Comparison of ENCODE assay signal across 23 cellular contexts in the genomic region with DNA sequence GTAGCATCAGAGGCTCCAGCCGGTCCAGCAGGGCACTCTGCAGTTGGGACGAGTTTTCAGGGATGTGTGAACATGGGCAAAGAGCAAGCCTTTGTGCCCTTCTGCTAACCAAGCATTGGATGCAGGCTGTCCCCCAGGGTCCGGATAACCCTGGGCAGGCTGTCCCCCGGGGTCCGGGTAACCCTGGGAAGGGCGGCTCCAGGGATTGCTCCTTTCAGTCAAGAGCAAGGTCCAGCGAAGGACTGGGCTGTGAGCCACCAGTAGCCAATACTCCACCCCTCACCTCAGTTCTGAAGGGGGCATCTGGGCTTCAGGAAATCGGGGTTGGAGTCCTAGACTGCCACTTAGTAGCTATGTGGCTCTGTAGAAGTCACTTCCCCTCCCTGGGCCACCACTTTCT.
DNase-seq lines count a peak whose midpoint lies in the region; ATAC-seq, FAIRE-seq and TF ChIP-seq lines count a peak whose summit lies in the region.
"Had no signal": no experiment of that assay in that cellular context is flagged by ENCODE, and none has a peak within 500 bp of the region (broad histone marks: within the 10 kb centered on the region; RNA-seq: fewer than 3 reads in every experiment).

No MANE protein-coding gene starts in this region.

- no peaks in the 10 kb centered on the region for H3K23me2 ChIP-seq in H1 (ENCODE audit: low read depth, low read length)

- no peaks in the 10 kb centered on the region for H3K9me3 ChIP-seq in mammary epithelial cell (replicated peaks; ENCODE audit: insufficient read depth, low read length)
- no peaks in the 10 kb centered on the region for H3K9me3 ChIP-seq in breast epithelium
- H3K9me3 ChIP-seq in IMR-90 (ENCODE audit: control insufficient read depth, insufficient read depth, low read length) = no peaks in the 10 kb centered on the region
- H3K9me3 ChIP-seq in H1 (ENCODE audit: insufficient read depth in 2 of 2, low read depth in 1 of 2, low read length in 1 of 2) = peaks cover 0 to 3% of the 10 kb centered on the region in 2 experiments; a peak in 1 of 4 replicates
- H3K9me3 ChIP-seq in neuronal stem cell (replicated peaks in 1 of 2; ENCODE audit: control insufficient read depth in 2 of 2, insufficient read depth in 1 of 2, low read depth in 1 of 2, low read length in 2 of 2) = no peaks in the 10 kb centered on the region
- H3K9me3 ChIP-seq: A549; BLaER1 treated with 17β-estradiol and CSF1 and Interleukin-3, amounts not matched to agents 10 nM and 100 nM had no signal

- H3K79me1 ChIP-seq in IMR-90 (ENCODE audit: low read depth in 1 of 2, low read length in 2 of 2) = no peaks in the 10 kb centered on the region
- H3K79me1 ChIP-seq in H1 (ENCODE audit: low read depth, low read length) = no peaks in the 10 kb centered on the region; the same call in 1 of the 2 replicates
- H3K79me1 ChIP-seq in neuronal stem cell (ENCODE audit: low read depth, low read length) = no peaks in the 10 kb centered on the region

- H2AK5ac ChIP-seq in IMR-90 (ENCODE audit: low read depth, low read length) = no peak overlapping the region
- H2AK5ac ChIP-seq in H1 (ENCODE audit: low read depth, low read length) = no peak overlapping the region
- H2AK5ac ChIP-seq in neuronal stem cell (ENCODE audit: low read depth, low read length) = no peak overlapping the region

- H2BK120ac ChIP-seq in IMR-90 (ENCODE audit: low read depth, low read length) (0 out of 2 replicates have a peak overlapping the region, but pooled peaks have one; percentile 53), H1 (replicated peaks; ENCODE audit: low read depth, low read length) (no peak overlapping the region), neuronal stem cell (ENCODE audit: low read depth, low read length) (no peak overlapping the region)

- TF ChIP-seq CTCF in mammary epithelial cell (conservative IDR thresholded peaks at IDR 0.05 in 1 of 2, IDR thresholded peaks at IDR 0.05 in 1 of 2; ENCODE audit: extremely low read depth in 1 of 2, insufficient read depth in 1 of 2, low read depth in 1 of 2, low read length in 2 of 2) (no peak), breast epithelium (IDR thresholded peaks at IDR 0.05) (no peak), IMR-90 (conservative IDR thresholded peaks at IDR 0.05; ENCODE audit: low read depth, low read length) (no peak), H1 (IDR thresholded peaks at IDR 0.05; ENCODE audit: control extremely low read depth in 1 of 3, insufficient read depth in 1 of 3, low read depth in 1 of 3, low read length in 3 of 3) (no peak)

- ATAC-seq in IMR-90 (ENCODE audit: low read depth) (no peak), HG03135 (IDR thresholded peaks at IDR 0.05; ENCODE audit: unreplicated experiment) (no peak)
- ATAC-seq: A549; CD8-positive, alpha-beta T cell had no signal

- BruUV-seq in mammary epithelial cell (replicated peaks; lab: Mats Ljungman, UMichigan) = no TSS peak
- BruUV-seq in IMR-90 (replicated peaks; lab: Mats Ljungman, UMichigan) = no TSS peak

- DNase-seq in mammary epithelial cell (no peak), breast epithelium (ENCODE audit: low spot score in 2 of 2) (no peak), IMR-90 (no peak), H1 (ENCODE audit: low read depth in 1 of 2, low spot score in 2 of 2) (no peak), neuronal stem cell (ENCODE audit: low spot score) (no peak), germinal center (ENCODE audit: low spot score) (no peak), HuH-7 (ENCODE audit: low spot score) (no peak)
- DNase-seq: AML-193; Caco-2; Calu3; CD4-positive, alpha-beta T cell; CD8-positive, alpha-beta T cell; DMS79 treated with DMSO at 0.1 percent for 48 hours; GF-D8 had no signal

- peak overlapping the region; percentile 33 for H2AFZ ChIP-seq in mammary epithelial cell (ENCODE audit: low read depth, low read length)
- H2AFZ ChIP-seq in IMR-90 (replicated peaks; ENCODE audit: low read length, poor library complexity) = no peak overlapping the region
- no peak overlapping the region for H2AFZ ChIP-seq in H1 (ENCODE audit: low read length)
- H2AFZ ChIP-seq in neuronal stem cell (ENCODE audit: low read length) = no peak overlapping the region

- no peak for FAIRE-seq in H1 (lab: Jason Lieb, UNC)
- FAIRE-seq: A549, D721Med, G401.6, GM12891, GM19239 had no signal

- H3K27ac ChIP-seq in mammary epithelial cell (ENCODE audit: insufficient read depth, low read depth, low read length) = no peak overlapping the region
- H3K27ac ChIP-seq in breast epithelium = no peak overlapping the region
- H3K27ac ChIP-seq in IMR-90 (ENCODE audit: insufficient read depth, low read length) = no peak overlapping the region
- no peak overlapping the region for H3K27ac ChIP-seq in H1 (ENCODE audit: low read depth, low read length)
- H3K27ac ChIP-seq in neuronal stem cell (replicated peaks; ENCODE audit: low read length) = no peak overlapping the region
- H3K27ac ChIP-seq: 22Rv1; A549; BLaER1 treated with 17β-estradiol and CSF1 and Interleukin-3, amounts not matched to agents 10 nM and 100 nM; C4-2B had no signal

- H3K9me1 ChIP-seq in IMR-90 (ENCODE audit: insufficient read depth, low read length) = no peaks in the 10 kb centered on the region

- in situ Hi-C loops in mammary epithelial cell (cut with MboI; ENCODE audit: low sequenced_read_pairs in 2 of 2) = no loop called here
- in situ Hi-C loops in IMR-90 (cut with MboI; ENCODE audit: low sequenced_read_pairs) = no loop called here

- H3K4me2 ChIP-seq in mammary epithelial cell (ENCODE audit: insufficient read depth, low read depth, low read length) (no peak overlapping the region), IMR-90 (ENCODE audit: low read depth, low read length) (no peak overlapping the region), H1 (ENCODE audit: insufficient read depth in 1 of 2, low read depth in 2 of 2, low read length in 2 of 2) (no peak overlapping the region), neuronal stem cell (ENCODE audit: insufficient read depth, low read length, poor library complexity, severe bottlenecking) (no peak overlapping the region)
- H3K4me2 ChIP-seq: A549; BLaER1 treated with 17β-estradiol and CSF1 and Interleukin-3, amounts not matched to agents 10 nM and 100 nM had no signal

- H2BK15ac ChIP-seq in IMR-90 (ENCODE audit: low read depth, low read length) (no peak overlapping the region; the same call in 2 of the 3 replicates), H1 (ENCODE audit: low read length) (no peak overlapping the region), neuronal stem cell (ENCODE audit: low read length) (no peak overlapping the region)

- dilution Hi-C loops in mammary epithelial cell (cut with HindIII; ENCODE audit: low sequenced_read_pairs) (no loop called here), IMR-90 (cut with HindIII; ENCODE audit: low sequenced_read_pairs, unreplicated experiment) (no loop called here)

- no peaks in the 10 kb centered on the region for H3K36me3 ChIP-seq in mammary epithelial cell (ENCODE audit: insufficient read depth, low read length)
- no peaks in the 10 kb centered on the region for H3K36me3 ChIP-seq in breast epithelium
- H3K36me3 ChIP-seq in IMR-90 (ENCODE audit: control insufficient read depth, insufficient read depth, low read length) = no peaks in the 10 kb centered on the region
- peaks cover 0 to 10% (median 0%) of the 10 kb centered on the region in 4 experiments; a peak in 2 of 8 replicates for H3K36me3 ChIP-seq in H1 (ENCODE audit: control insufficient read depth in 2 of 4, insufficient read depth in 4 of 4, low read length in 3 of 4)
- no peaks in the 10 kb centered on the region for H3K36me3 ChIP-seq in neuronal stem cell (replicated peaks in 1 of 2; ENCODE audit: control insufficient read depth in 2 of 2, insufficient read depth in 2 of 2, low read length in 2 of 2)
- H3K36me3 ChIP-seq: BLaER1 treated with 17β-estradiol and CSF1 and Interleukin-3, amounts not matched to agents 10 nM and 100 nM had no signal

- H3K56ac ChIP-seq in IMR-90 (ENCODE audit: extremely low read depth, insufficient read depth, low read length) (no peak overlapping the region), H1 (replicated peaks; ENCODE audit: insufficient read length, low read depth, low read length) (no peak overlapping the region)

- H4K91ac ChIP-seq in IMR-90 (ENCODE audit: insufficient read depth, low read depth, low read length) (no peak overlapping the region), H1 (replicated peaks; ENCODE audit: insufficient read length, low read length) (no peak overlapping the region), neuronal stem cell (ENCODE audit: low read depth, low read length, poor library complexity) (no peak overlapping the region)

- peaks cover 14% of the 10 kb centered on the region for H3K4me1 ChIP-seq in mammary epithelial cell (ENCODE audit: insufficient read depth, low read length)
- H3K4me1 ChIP-seq in breast epithelium = no peaks in the 10 kb centered on the region
- H3K4me1 ChIP-seq in IMR-90 (ENCODE audit: control insufficient read depth, insufficient read depth, low read length) = peaks cover 1% of the 10 kb centered on the region; the same call in 1 of the 2 replicates
- H3K4me1 ChIP-seq in H1 (replicated peaks in 1 of 4; ENCODE audit: control insufficient read depth in 3 of 4, insufficient read depth in 4 of 4, low read length in 3 of 4) = peaks cover 0 to 7% (median 1%) of the 10 kb centered on the region in 4 experiments; a peak in 3 of 7 replicates
- H3K4me1 ChIP-seq in neuronal stem cell (ENCODE audit: control insufficient read depth in 2 of 2, insufficient read depth in 1 of 2, low read depth in 1 of 2, low read length in 2 of 2) = no peaks in the 10 kb centered on the region
- H3K4me1 ChIP-seq: A549; BLaER1 treated with 17β-estradiol and CSF1 and Interleukin-3, amounts not matched to agents 10 nM and 100 nM had no signal

- TF ChIP-seq RAD21 in IMR-90 (IDR thresholded peaks at IDR 0.05; ENCODE audit: low read length) = no peak
- no peak for TF ChIP-seq RAD21 in H1 (IDR thresholded peaks at IDR 0.05 in 1 of 2, conservative IDR thresholded peaks at IDR 0.05 in 1 of 2; ENCODE audit: low read depth in 2 of 2, low read length in 2 of 2)

- H4K20me1 ChIP-seq in mammary epithelial cell (ENCODE audit: insufficient read depth, low read length) (no peaks in the 10 kb centered on the region), IMR-90 (ENCODE audit: insufficient read depth, low read length) (no peaks in the 10 kb centered on the region), H1 (replicated peaks in 1 of 2; ENCODE audit: control insufficient read depth in 1 of 2, insufficient read depth in 2 of 2, low read length in 2 of 2) (no peaks in the 10 kb centered on the region)
- H4K20me1 ChIP-seq: BLaER1 treated with 17β-estradiol and CSF1 and Interleukin-3, amounts not matched to agents 10 nM and 100 nM had no signal

- H4K5ac ChIP-seq in IMR-90 (ENCODE audit: low read depth, low read length) (no peak overlapping the region), H1 (ENCODE audit: insufficient read length, low read depth, low read length) (no peak overlapping the region)

- no peak overlapping the region for H3K4me3 ChIP-seq in mammary epithelial cell (replicated peaks in 1 of 3; ENCODE audit: insufficient read depth in 1 of 3, low read depth in 2 of 3, low read length in 3 of 3)
- no peak overlapping the region for H3K4me3 ChIP-seq in breast epithelium
- H3K4me3 ChIP-seq in IMR-90 (ENCODE audit: insufficient read depth, low read depth, low read length) = no peak overlapping the region
- H3K4me3 ChIP-seq in H1 (ENCODE audit: extremely low read depth in 1 of 4, insufficient read depth in 2 of 4, low read depth in 3 of 4, low read length in 4 of 4) = no peak overlapping the region
- no peak overlapping the region for H3K4me3 ChIP-seq in neuronal stem cell (ENCODE audit: low read length in 2 of 2)
- H3K4me3 ChIP-seq: A549; BLaER1 treated with 17β-estradiol and CSF1 and Interleukin-3, amounts not matched to agents 10 nM and 100 nM had no signal

- no peak overlapping the region for H3K4ac ChIP-seq in IMR-90 (ENCODE audit: low read depth, low read length)
- H3K4ac ChIP-seq in H1 (replicated peaks; ENCODE audit: insufficient read length, low read depth, low read length) = no peak overlapping the region
- no peak overlapping the region for H3K4ac ChIP-seq in neuronal stem cell (ENCODE audit: low read length)

- 89% methylated on average over 4 of the region's 8 CpGs for WGBS in mammary epithelial cell (ENCODE audit: low coverage, missing lambda C conversion rate)
- WGBS in IMR-90 (ENCODE audit: extremely low coverage in 2 of 2, insufficient read length in 1 of 2), 2 experiments = 73% methylated on average over 3 of the region's 8 CpGs; no CpG with 5 or more reads in 1 of the 2 experiments
- 90% methylated on average over 8 of the region's 8 CpGs; no CpG with 5 or more reads in 1 of the 2 experiments for WGBS in H1 (ENCODE audit: extremely low coverage in 1 of 2, insufficient coverage in 1 of 2, insufficient read length in 1 of 2, insufficient replicate concordance in 2 of 2, low coverage in 1 of 2, low lambda C conversion rate in 2 of 2, missing lambda C conversion rate in 1 of 2), 2 experiments
- no CpG with 5 or more reads among the region's 8 CpGs for WGBS in neuronal stem cell (ENCODE audit: extremely low coverage in 2 of 2, insufficient read length in 2 of 2, insufficient replicate concordance in 1 of 2), 2 donors

- H3K14ac ChIP-seq in IMR-90 (replicated peaks; ENCODE audit: low read depth, low read length) (no peak overlapping the region), H1 (ENCODE audit: insufficient read length) (no peak overlapping the region), neuronal stem cell (ENCODE audit: low read length) (no peak overlapping the region)

- TF ChIP-seq POLR2A in breast epithelium (IDR thresholded peaks at IDR 0.05) = no peak
- TF ChIP-seq POLR2A in IMR-90 (IDR thresholded peaks at IDR 0.05; ENCODE audit: low read depth, low read length) = no peak
- no peak for TF ChIP-seq POLR2A in H1 (IDR thresholded peaks at IDR 0.05; ENCODE audit: control extremely low read depth in 1 of 2, low read depth in 2 of 2, low read length in 2 of 2)

- H3K27me3 ChIP-seq in mammary epithelial cell (ENCODE audit: insufficient read depth, low read length) (no peaks in the 10 kb centered on the region), breast epithelium (peaks cover 0 to 14% of the 10 kb centered on the region in 2 donors), IMR-90 (ENCODE audit: control insufficient read depth, insufficient read depth, low read length) (peaks cover 2% of the 10 kb centered on the region; the same call in 1 of the 2 replicates), H1 (replicated peaks in 1 of 4; ENCODE audit: control insufficient read depth in 3 of 4, extremely low read depth in 1 of 4, insufficient read depth in 3 of 4, low read length in 3 of 4) (no peaks in the 10 kb centered on the region; a peak in 1 of 7 replicates), neuronal stem cell (ENCODE audit: control insufficient read depth in 3 of 3, insufficient read depth in 3 of 3, low read depth in 1 of 3, low read length in 3 of 3) (no peaks in the 10 kb centered on the region)
- H3K27me3 ChIP-seq: BLaER1 treated with 17β-estradiol and CSF1 and Interleukin-3, amounts not matched to agents 10 nM and 100 nM had no signal

- POLR2A ChIA-PET in IMR-90 (lab: Charles Lee; ENCODE audit: unreplicated experiment) = no interaction called here
- POLR2A ChIA-PET in H1 (lab: Charles Lee; ENCODE audit: partially characterized antibody) = no interaction called here

- no peak overlapping the region for H2AK9ac ChIP-seq in IMR-90 (replicated peaks; ENCODE audit: low read depth, low read length, poor library complexity)

- H3K18ac ChIP-seq in IMR-90 (ENCODE audit: low read depth, low read length) (no peak overlapping the region), H1 (ENCODE audit: extremely low read depth, low read length) (no peak overlapping the region; the same call in 1 of the 2 replicates), neuronal stem cell (ENCODE audit: low read length) (peak overlapping the region; percentile 53)

- no peaks in the 10 kb centered on the region for H3K79me2 ChIP-seq in mammary epithelial cell (ENCODE audit: insufficient read depth, low read length)
- no peaks in the 10 kb centered on the region for H3K79me2 ChIP-seq in H1 (ENCODE audit: control insufficient read depth in 1 of 2, insufficient read depth in 2 of 2, low read length in 2 of 2)

- H3K9ac ChIP-seq in mammary epithelial cell (ENCODE audit: insufficient read depth, low read length) = no peak overlapping the region
- H3K9ac ChIP-seq in IMR-90 (ENCODE audit: low read depth, low read length) = no peak overlapping the region
- H3K9ac ChIP-seq in H1 (replicated peaks in 1 of 4; ENCODE audit: extremely low read depth in 1 of 4, low read depth in 3 of 4, low read length in 3 of 4) = no peak overlapping the region
- no peak overlapping the region for H3K9ac ChIP-seq in neuronal stem cell (ENCODE audit: low read depth, low read length, poor library complexity)
- H3K9ac ChIP-seq: BLaER1 treated with 17β-estradiol and CSF1 and Interleukin-3, amounts not matched to agents 10 nM and 100 nM had no signal

- H2BK12ac ChIP-seq in H1 (ENCODE audit: low read depth, low read length) (no peak overlapping the region), neuronal stem cell (ENCODE audit: low read length) (no peak overlapping the region)

- intact Hi-C loops in mammary epithelial cell (cut with micrococcal nuclease) (no loop called here), breast epithelium (cut with DNase I; ENCODE audit: low total_unique reads) (no loop called here), IMR-90 (cut with micrococcal nuclease) (no loop called here)

- CTCF ChIA-PET in mammary epithelial cell (lab: Charles Lee; ENCODE audit: low non-redundant PET) (no interaction called here), IMR-90 (lab: Yijun Ruan, JAX) (no interaction called here), H1 (lab: Charles Lee; ENCODE audit: partially characterized antibody) (no interaction called here)

- H4K8ac ChIP-seq in IMR-90 (ENCODE audit: low read depth in 2 of 2, low read length in 2 of 2) (no peak overlapping the region), H1 (ENCODE audit: extremely low read depth, insufficient read depth, low read length) (peak overlapping the region; percentile 11; the same call in 1 of the 2 replicates), neuronal stem cell (ENCODE audit: low read depth, low read length) (no peak overlapping the region)

- H3K23ac ChIP-seq in IMR-90 (ENCODE audit: low read depth, low read length) = no peak overlapping the region
- no peak overlapping the region for H3K23ac ChIP-seq in H1 (ENCODE audit: insufficient read length)
- no peak overlapping the region for H3K23ac ChIP-seq in neuronal stem cell (ENCODE audit: low read depth, low read length, poor library complexity)

- no peak overlapping the region for H2BK5ac ChIP-seq in IMR-90 (ENCODE audit: low read depth, low read length, poor library complexity, severe bottlenecking)
- H2BK5ac ChIP-seq in H1 (ENCODE audit: low read depth, low read length) = no peak overlapping the region
- H2BK5ac ChIP-seq in neuronal stem cell (ENCODE audit: low read length) = peak overlapping the region; percentile 83

- no peak for TF ChIP-seq EP300 in H1 (IDR thresholded peaks at IDR 0.05; ENCODE audit: borderline replicate concordance in 1 of 2, low read depth in 2 of 2, low read length in 2 of 2)

- no peak overlapping the region for H2BK20ac ChIP-seq in IMR-90 (ENCODE audit: low read depth, low read length)
- H2BK20ac ChIP-seq in H1 (ENCODE audit: low read length) = no peak overlapping the region
